ENCODE assay signal across 31 cellular contexts in the genomic region with DNA sequence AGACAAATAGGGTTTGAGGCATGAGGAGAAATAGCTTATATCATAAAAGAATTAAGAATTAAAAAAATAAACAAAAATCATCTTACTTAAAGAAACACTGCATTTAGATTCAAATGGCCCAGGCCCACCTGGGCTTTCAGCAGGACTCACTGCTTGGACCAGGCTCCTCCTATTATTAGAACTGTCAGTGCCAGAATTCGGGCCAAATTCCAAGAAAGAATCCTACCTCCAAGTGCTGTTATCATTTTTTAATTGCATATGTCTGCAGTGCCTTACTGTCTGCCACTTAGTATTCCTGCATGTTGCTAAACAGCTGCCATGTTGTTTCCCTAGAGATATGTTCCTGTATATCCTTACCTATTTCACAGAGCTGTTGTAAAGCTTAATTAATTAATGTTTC.
"Had no signal": no experiment of that assay in that cellular context is flagged by ENCODE, and none has a peak within 500 bp of the region (broad histone marks: within the 10 kb centered on the region; RNA-seq: fewer than 3 reads in every experiment).

No MANE protein-coding gene starts in this region.

- H3K9me3 Mint-ChIP-seq: activated CD4-positive, alpha-beta memory T cell treated with anti-CD3 and anti-CD28 coated beads, Interleukin-2, amount 10 ng/mL, durations not matched to agents 7 days and 5 days; activated naive CD4-positive, alpha-beta T cell treated with anti-CD3 and anti-CD28 coated beads, Interleukin-2, amount 10 ng/mL, durations not matched to agents 7 days and 5 days; activated naive CD8-positive, alpha-beta T cell treated with anti-CD3 and anti-CD28 coated beads, Interleukin-2, amount 50 U/mL, for 24 hours had no signal

- ATAC-seq: activated CD8-positive, alpha-beta memory T cell treated with anti-CD3 and anti-CD28 coated beads, Interleukin-2, amount 10 ng/mL, durations not matched to agents 7 days and 5 days; activated naive CD8-positive, alpha-beta T cell treated with anti-CD3 and anti-CD28 coated beads, Interleukin-2, amount 50 U/mL, for 24 hours; Panc1 had no signal

- H3K27ac Mint-ChIP-seq: activated CD4-positive, alpha-beta memory T cell treated with anti-CD3 and anti-CD28 coated beads, Interleukin-2, amount 10 ng/mL, durations not matched to agents 7 days and 5 days; activated CD8-positive, alpha-beta memory T cell treated with anti-CD3 and anti-CD28 coated beads, Interleukin-2, amount 10 ng/mL, durations not matched to agents 7 days and 5 days; activated naive CD4-positive, alpha-beta T cell treated with anti-CD3 and anti-CD28 coated beads, Interleukin-2, amount 10 ng/mL, durations not matched to agents 7 days and 5 days; activated naive CD8-positive, alpha-beta T cell; activated naive CD8-positive, alpha-beta T cell treated with anti-CD3 and anti-CD28 coated beads, Interleukin-2, amount 50 U/mL, for 24 hours; brain had no signal

- H3K4me2 ChIP-seq: KMS-11 had no signal

- H3K36me3 Mint-ChIP-seq: activated CD8-positive, alpha-beta memory T cell treated with anti-CD3 and anti-CD28 coated beads, Interleukin-2, amount 10 ng/mL, durations not matched to agents 7 days and 5 days; activated naive CD4-positive, alpha-beta T cell treated with anti-CD3 and anti-CD28 coated beads, Interleukin-2, amount 10 ng/mL, durations not matched to agents 7 days and 5 days; activated naive CD8-positive, alpha-beta T cell; brain had no signal

- H3K27ac ChIP-seq: KMS-11, WERI-Rb-1 had no signal

- DNase-seq: activated CD4-positive, alpha-beta memory T cell treated with anti-CD3 and anti-CD28 coated beads, Interleukin-2, amount 10 ng/mL, durations not matched to agents 7 days and 5 days; activated CD4-positive, alpha-beta T cell treated with anti-CD3 and anti-CD28 coated beads for 1 hour; activated CD4-positive, alpha-beta T cell treated with anti-CD3 and anti-CD28 coated beads for 48 hours; activated CD4-positive, CD25-positive, alpha-beta regulatory T cell; activated CD8-positive, alpha-beta memory T cell treated with anti-CD3 and anti-CD28 coated beads for 24 hours; activated CD8-positive, alpha-beta memory T cell treated with anti-CD3 and anti-CD28 coated beads, Interleukin-2, amount 10 ng/mL, durations not matched to agents 7 days and 5 days; activated CD8-positive, alpha-beta memory T cell treated with anti-CD3 and anti-CD28 coated beads, Interleukin-2, amount 50 U/mL, for 48 hours; activated effector memory CD4-positive, alpha-beta T cell treated with Interleukin-2 at 50 U/mL for 16 hours; activated naive CD4-positive, alpha-beta T cell treated with anti-CD3 and anti-CD28 coated beads, Interleukin-2, amount 10 ng/mL, durations not matched to agents 7 days and 5 days; activated naive CD8-positive, alpha-beta T cell treated with anti-CD3 and anti-CD28 coated beads, Interleukin-2, amount 50 U/mL, for 24 hours; activated T-cell treated with anti-CD3 and anti-CD28 coated beads, Interleukin-2, amount 50 U/mL, for 48 hours; anterior cingulate cortex; central memory CD4-positive, alpha-beta T cell; MM.1S; MV-4-11; NCI-H1092; NCI-H1436 treated with DMSO at 0.1 percent for 48 hours; NCI-H187; NCI-H2029 treated with DMSO at 0.1 percent for 48 hours; NCI-H2107; NCI-H345; NCI-H510A; NCI-H526; NCI-H774; SW 1271; T1000; WERI-Rb-1 had no signal

- H3K27me3 Mint-ChIP-seq: activated naive CD4-positive, alpha-beta T cell treated with anti-CD3 and anti-CD28 coated beads, Interleukin-2, amount 10 ng/mL, durations not matched to agents 7 days and 5 days; activated naive CD8-positive, alpha-beta T cell treated with anti-CD3 and anti-CD28 coated beads, Interleukin-2, amount 50 U/mL, for 24 hours had no signal

- H3K9ac ChIP-seq: KMS-11 had no signal

- H3K4me3 Mint-ChIP-seq: activated CD4-positive, alpha-beta memory T cell treated with anti-CD3 and anti-CD28 coated beads, Interleukin-2, amount 10 ng/mL, durations not matched to agents 7 days and 5 days; activated CD8-positive, alpha-beta memory T cell treated with anti-CD3 and anti-CD28 coated beads, Interleukin-2, amount 10 ng/mL, durations not matched to agents 7 days and 5 days; activated naive CD4-positive, alpha-beta T cell treated with anti-CD3 and anti-CD28 coated beads, Interleukin-2, amount 10 ng/mL, durations not matched to agents 7 days and 5 days; activated naive CD8-positive, alpha-beta T cell; activated naive CD8-positive, alpha-beta T cell treated with anti-CD3 and anti-CD28 coated beads, Interleukin-2, amount 50 U/mL, for 24 hours; brain had no signal

- H3K36me3 ChIP-seq: WERI-Rb-1 had no signal

- H3K4me1 Mint-ChIP-seq: activated CD4-positive, alpha-beta memory T cell treated with anti-CD3 and anti-CD28 coated beads, Interleukin-2, amount 10 ng/mL, durations not matched to agents 7 days and 5 days; activated CD8-positive, alpha-beta memory T cell treated with anti-CD3 and anti-CD28 coated beads, Interleukin-2, amount 10 ng/mL, durations not matched to agents 7 days and 5 days; activated naive CD4-positive, alpha-beta T cell treated with anti-CD3 and anti-CD28 coated beads, Interleukin-2, amount 10 ng/mL, durations not matched to agents 7 days and 5 days; activated naive CD8-positive, alpha-beta T cell treated with anti-CD3 and anti-CD28 coated beads, Interleukin-2, amount 50 U/mL, for 24 hours; brain had no signal
